Comparison of ENCODE assay signal across 1 cellular context in genomic region chr11:66188580-66188979, GRCh38.
TF ChIP-seq lines count a peak whose summit lies in the region.

No MANE protein-coding gene starts in this region.

TF ChIP-seq in SK-N-SH, 30 proteins besides CTCF, POLR2A, EP300 and RAD21 (continued from another document):
- TF ChIP-seq JUND (IDR thresholded peaks at IDR 0.05) (peak; percentile 62), TAF1 (IDR thresholded peaks at IDR 0.05; ENCODE audit: borderline replicate concordance, low read depth, low read length) (no peak)
